ENCODE assay signal across 8 cellular contexts in genomic region chr6:31366693-31367470, GRCh38. TPM values are rescaled to one million over a fixed set of nuclear protein-coding genes. Genes with fewer than 3 reads are reported as not detected.
DNase-seq lines count a peak whose midpoint lies in the region; ATAC-seq and TF ChIP-seq lines count a peak whose summit lies in the region.

No MANE protein-coding gene starts in this region.

- H3K4me3 ChIP-seq in HL-60 (replicated peaks; ENCODE audit: insufficient read depth, low read length) (peak overlapping the region; percentile 36), mucosa of descending colon (no peak overlapping the region)

- H3K27me3 ChIP-seq in HL-60 (ENCODE audit: insufficient read depth, poor library complexity, severe bottlenecking), result peaks cover 3% of the 10 kb centered on the region

- in situ Hi-C loops in ACHN (cut with HindIII; ENCODE audit: low pct_ligation_motif_present, low pct_unique_long_range_greater_than_20kb, low sequenced_read_pairs), result no loop called here

- TF ChIP-seq CTCF in HL-60 (IDR thresholded peaks at IDR 0.05; ENCODE audit: insufficient read depth, low read length), result peak; percentile 75
- TF ChIP-seq CTCF in mucosa of descending colon (IDR thresholded peaks at IDR 0.05), result peak; percentile 87

- ATAC-seq in GM18867 (IDR thresholded peaks at IDR 0.05; ENCODE audit: unreplicated experiment), result peak; percentile 70
- ATAC-seq in mucosa of descending colon, result peak; percentile 100

- DNase-seq in ACHN, result peak; percentile 83
- peak; percentile 75 to 87 for DNase-seq in HL-60 (ENCODE audit: low read depth in 1 of 2, low spot score in 1 of 2)
- peak; percentile 66 for DNase-seq in NOMO-1 treated with DMSO at 0.1 percent for 48 hours (lab: John Stamatoyannopoulos, UW; ENCODE audit: unreplicated experiment)
- peak; percentile 66 for DNase-seq in activated CD8-positive, alpha-beta memory T cell treated with anti-CD3 and anti-CD28 coated beads, Interleukin-2, amount 50 U/mL, for 24 hours (ENCODE audit: extremely low read depth)
- peak; percentile 67 for DNase-seq in epidermal melanocyte (ENCODE audit: insufficient read length, low spot score)
- peak; percentile 86 to 92 (median 88) for DNase-seq in mucosa of descending colon
- DNase-seq in stimulated activated CD8-positive, alpha-beta memory T cell treated with anti-CD3 and anti-CD28 coated beads, Interleukin-2, amount 100 ng/mL, for 48 hours (ENCODE audit: low read depth in 2 of 2), result peak; percentile 67 to 83

- H3K36me3 ChIP-seq in mucosa of descending colon (ENCODE audit: low read depth), result no peaks in the 10 kb centered on the region

- no peak overlapping the region for H3K27ac ChIP-seq in HL-60 (replicated peaks)

- H3K9me3 ChIP-seq in mucosa of descending colon, result no peaks in the 10 kb centered on the region

- no peaks in the 10 kb centered on the region for H3K4me1 ChIP-seq in mucosa of descending colon (ENCODE audit: low read depth)

- intact Hi-C loops in mucosa of descending colon (cut with DNase I, micrococcal nuclease), result loop anchor here (5.0 to 10.0 kb wide), 3 partner anchors 170 to 230 kb away; partner anchors contain the start of gene PSORS1C2 (in 1 of the 2)

RNA-seq across cellular contexts. Expression of gene HLA-B, which starts 9.9 kb away (rescaled TPM):
- total RNA-seq in mucosa of descending colon, result 1,000 to 10,000 TPM; 1,294 to 6,470 (median 3,045) TPM

RNA-seq across cellular contexts. Expression of gene MICA, which starts 36.5 kb away (rescaled TPM):
- 10 to 100 TPM; 18.1 to 24.2 (median 20.7) TPM for total RNA-seq in mucosa of descending colon
